Comparison of ENCODE assay signal across 1 cellular context in genomic region chr6:72559067-72559466, GRCh38.
A peak's percentile ranks its signal among the peaks of the same experiment; 100 is the strongest.
TF ChIP-seq lines count a peak whose summit lies in the region.

No MANE protein-coding gene starts in this region.

TF ChIP-seq in K562, 482 proteins besides CTCF, POLR2A, EP300 and RAD21 (continued from another document and continues in another):
- TF ChIP-seq ZNF592 (IDR thresholded peaks at IDR 0.05) (peak; percentile 43; the same call in 1 of the 2 replicates), POLR2AphosphoS2 (IDR thresholded peaks at IDR 0.05; ENCODE audit: low read length) (no peak), MLLT1 (IDR thresholded peaks at IDR 0.05) (peak; percentile 36 to 54; a peak in 3 of 4 replicates), HES1 (IDR thresholded peaks at IDR 0.05; ENCODE audit: low read depth) (no peak), ZNF644 (tag; IDR thresholded peaks at IDR 0.05; ENCODE audit: low read depth) (peak; percentile 29; the same call in 1 of the 2 replicates), HOXB6 (CRISPR knock-in tag; IDR thresholded peaks at IDR 0.05; ENCODE audit: borderline replicate concordance) (no peak), ZSCAN32 (CRISPR knock-in tag; IDR thresholded peaks at IDR 0.05) (no peak), CHD2 (IDR thresholded peaks at IDR 0.05; ENCODE audit: low read depth, low read length) (no peak), PTRF (tag; IDR thresholded peaks at IDR 0.05) (no peak), LARP7 (IDR thresholded peaks at IDR 0.05) (no peak), VEZF1 (CRISPR knock-in tag; IDR thresholded peaks at IDR 0.05) (no peak), ZNF76 (CRISPR knock-in tag; IDR thresholded peaks at IDR 0.05; ENCODE audit: borderline replicate concordance) (no peak), PCBP2 (IDR thresholded peaks at IDR 0.05; ENCODE audit: low read depth, low read length, poor library complexity, severe bottlenecking) (no peak), KDM4B (IDR thresholded peaks at IDR 0.05; ENCODE audit: borderline replicate concordance in 2 of 2, low read depth in 1 of 2) (no peak), ZNF318 (IDR thresholded peaks at IDR 0.05; ENCODE audit: borderline replicate concordance in 1 of 2, low read depth in 1 of 2) (no peak), GTF2A2 (tag; IDR thresholded peaks at IDR 0.05) (no peak), ZKSCAN8 (CRISPR knock-in tag; IDR thresholded peaks at IDR 0.05) (0 out of 2 replicates have a peak, but pooled peaks have one; percentile 28), THRB (CRISPR knock-in tag; conservative IDR thresholded peaks at IDR 0.05) (no peak), ZNF3 (CRISPR knock-in tag; IDR thresholded peaks at IDR 0.05) (no peak), NR2C2 (CRISPR knock-in tag; IDR thresholded peaks at IDR 0.05) (no peak), NR2C2 (tag; IDR thresholded peaks at IDR 0.05) (peak; percentile 20; the same call in 1 of the 2 replicates), CC2D1A (IDR thresholded peaks at IDR 0.05) (no peak), SREBF1 (IDR thresholded peaks at IDR 0.05; ENCODE audit: borderline replicate concordance, low read depth, low read length) (no peak), CCAR2 (IDR thresholded peaks at IDR 0.05; ENCODE audit: low read depth, low read length) (no peak), ZFX (CRISPR knock-in tag; IDR thresholded peaks at IDR 0.05) (peak; percentile 90), ZFPM2 (CRISPR knock-in tag; IDR thresholded peaks at IDR 0.05) (no peak), ETV5 (CRISPR knock-in tag; IDR thresholded peaks at IDR 0.05; ENCODE audit: low read depth) (no peak), CTBP1 (IDR thresholded peaks at IDR 0.05; ENCODE audit: borderline replicate concordance) (no peak), ZNF444 (CRISPR knock-in tag; IDR thresholded peaks at IDR 0.05) (no peak), ZFP1 (CRISPR knock-in tag; IDR thresholded peaks at IDR 0.05) (no peak), FOXK1 (CRISPR knock-in tag; IDR thresholded peaks at IDR 0.05; ENCODE audit: borderline replicate concordance) (no peak), NFIC (IDR thresholded peaks at IDR 0.05) (no peak), ARID1B (IDR thresholded peaks at IDR 0.05) (no peak), MEF2A (IDR thresholded peaks at IDR 0.05; ENCODE audit: control insufficient read depth, low read depth, low read length) (no peak), ELF1 (tag; IDR thresholded peaks at IDR 0.05) (no peak), RFX7 (CRISPR knock-in tag; IDR thresholded peaks at IDR 0.05) (no peak), BRD9 (IDR thresholded peaks at IDR 0.05; ENCODE audit: low read depth, partially characterized antibody) (peak; percentile 69), CBX2 (IDR thresholded peaks at IDR 0.05; ENCODE audit: insufficient read depth, low read length, poor library complexity, severe bottlenecking) (no peak), ZFP36 (IDR thresholded peaks at IDR 0.05; ENCODE audit: low read depth, low read length, partially characterized antibody) (no peak)
- TF ChIP-seq, protein P1, sequence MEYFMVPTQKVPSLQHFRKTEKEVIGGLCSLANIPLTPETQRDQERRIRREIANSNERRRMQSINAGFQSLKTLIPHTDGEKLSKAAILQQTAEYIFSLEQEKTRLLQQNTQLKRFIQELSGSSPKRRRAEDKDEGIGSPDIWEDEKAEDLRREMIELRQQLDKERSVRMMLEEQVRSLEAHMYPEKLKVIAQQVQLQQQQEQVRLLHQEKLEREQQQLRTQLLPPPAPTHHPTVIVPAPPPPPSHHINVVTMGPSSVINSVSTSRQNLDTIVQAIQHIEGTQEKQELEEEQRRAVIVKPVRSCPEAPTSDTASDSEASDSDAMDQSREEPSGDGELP (CRISPR knock-in tag; IDR thresholded peaks at IDR 0.05; ENCODE audit: borderline replicate concordance) = no peak
- TF ChIP-seq, protein P2, sequence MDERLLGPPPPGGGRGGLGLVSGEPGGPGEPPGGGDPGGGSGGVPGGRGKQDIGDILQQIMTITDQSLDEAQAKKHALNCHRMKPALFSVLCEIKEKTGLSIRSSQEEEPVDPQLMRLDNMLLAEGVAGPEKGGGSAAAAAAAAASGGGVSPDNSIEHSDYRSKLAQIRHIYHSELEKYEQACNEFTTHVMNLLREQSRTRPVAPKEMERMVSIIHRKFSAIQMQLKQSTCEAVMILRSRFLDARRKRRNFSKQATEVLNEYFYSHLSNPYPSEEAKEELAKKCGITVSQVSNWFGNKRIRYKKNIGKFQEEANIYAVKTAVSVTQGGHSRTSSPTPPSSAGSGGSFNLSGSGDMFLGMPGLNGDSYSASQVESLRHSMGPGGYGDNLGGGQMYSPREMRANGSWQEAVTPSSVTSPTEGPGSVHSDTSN (CRISPR knock-in tag; IDR thresholded peaks at IDR 0.05; ENCODE audit: low read depth) = no peak
- TF ChIP-seq, protein P2 (tag; conservative IDR thresholded peaks at IDR 0.05; ENCODE audit: low read depth) = 0 out of 2 replicates have a peak, but pooled peaks have one; percentile 9
